9 cellular contexts compared by ENCODE assay signal in genomic region chr9:101601904-101602765, GRCh38. TPM values are rescaled to one million over a fixed set of nuclear protein-coding genes. Genes with fewer than 3 reads are reported as not detected.
DNase-seq lines count a peak whose midpoint lies in the region; ATAC-seq lines count a peak whose summit lies in the region.
"Had no signal": no experiment of that assay in that cellular context is flagged by ENCODE, and none has a peak within 500 bp of the region (broad histone marks: within the 10 kb centered on the region; RNA-seq: fewer than 3 reads in every experiment).

No MANE protein-coding gene starts in this region.

- DNase-seq in COLO668 (lab: John Stamatoyannopoulos, UW; ENCODE audit: unreplicated experiment) (peak; percentile 10), Kasumi-1 (lab: John Stamatoyannopoulos, UW) (peak; percentile 61 to 68), RPMI7951 (ENCODE audit: low read depth) (peak; percentile 52), epidermal melanocyte (ENCODE audit: insufficient read length, low spot score) (peak; percentile 77), mucosa of gallbladder (ENCODE audit: low spot score) (peak; percentile 22)

- ATAC-seq in GM18909 (IDR thresholded peaks at IDR 0.05; ENCODE audit: poor library complexity, unreplicated experiment) (peak; percentile 53), GM21786 (IDR thresholded peaks at IDR 0.05; ENCODE audit: unreplicated experiment) (no peak), GM19397 (IDR thresholded peaks at IDR 0.05; ENCODE audit: unreplicated experiment) (no peak)

RNA-seq across cellular contexts. Expression of gene PPP3R2, which starts 7.4 kb away (rescaled TPM):
- total RNA-seq in RPMI7951 (2014; rRNA removed; shearing (Covaris generic)) = not detected in 2 replicates
- not detected for total RNA-seq in mucosa of gallbladder
- total RNA-seq: pulmonary artery endothelial cell had no signal

Comparison
In these comparisons a context has a peak if more than half of its experiments do, and no peak if none do; other contexts are left out.
1. DNase-seq: peak in every context shown above with its lines; median percentile 77 in epidermal melanocyte; 64 in Kasumi-1; 52 in RPMI7951; 22 in mucosa of gallbladder; 10 in COLO668.